8 cellular contexts compared by ENCODE assay signal in genomic region chr6:43770417-43771209, GRCh38. TPM values are rescaled to one million over a fixed set of nuclear protein-coding genes. Genes with fewer than 3 reads are reported as not detected.
A peak's percentile ranks its signal among the peaks of the same experiment; 100 is the strongest.
DNase-seq lines count a peak whose midpoint lies in the region; ATAC-seq and TF ChIP-seq lines count a peak whose summit lies in the region.

No MANE protein-coding gene starts in this region.

- H3K36me3 Mint-ChIP-seq in activated CD4-positive, alpha-beta memory T cell treated with anti-CD3 and anti-CD28 coated beads, Interleukin-2, amount 10 ng/mL, durations not matched to agents 7 days and 5 days (ENCODE audit: low read depth): peaks cover 5% of the 10 kb centered on the region
- H3K36me3 Mint-ChIP-seq in endothelial cell (ENCODE audit: low read depth, unreplicated experiment): no peaks in the 10 kb centered on the region
- H3K36me3 Mint-ChIP-seq in memory B cell: no peaks in the 10 kb centered on the region
- peaks cover 7% of the 10 kb centered on the region for H3K36me3 Mint-ChIP-seq in stimulated activated naive CD8-positive, alpha-beta T cell treated with anti-CD3 and anti-CD28 coated beads, Interleukin-15, Interleukin-2, amounts not matched to agents 100 ng/mL and 50 ng/mL, for 24 hours (ENCODE audit: low read depth)

- peak overlapping the region; percentile 90 for H3K4me3 Mint-ChIP-seq in activated CD4-positive, alpha-beta memory T cell treated with anti-CD3 and anti-CD28 coated beads, Interleukin-2, amount 10 ng/mL, durations not matched to agents 7 days and 5 days
- peak overlapping the region; percentile 92 for H3K4me3 Mint-ChIP-seq in endothelial cell (ENCODE audit: unreplicated experiment)
- H3K4me3 Mint-ChIP-seq in memory B cell: peak overlapping the region; percentile 88
- H3K4me3 Mint-ChIP-seq in stimulated activated naive CD8-positive, alpha-beta T cell treated with anti-CD3 and anti-CD28 coated beads, Interleukin-15, Interleukin-2, amounts not matched to agents 100 ng/mL and 50 ng/mL, for 24 hours: peak overlapping the region; percentile 96

- no peaks in the 10 kb centered on the region for H3K9me3 Mint-ChIP-seq in activated CD4-positive, alpha-beta memory T cell treated with anti-CD3 and anti-CD28 coated beads, Interleukin-2, amount 10 ng/mL, durations not matched to agents 7 days and 5 days
- H3K9me3 Mint-ChIP-seq in endothelial cell (ENCODE audit: unreplicated experiment) (no peaks in the 10 kb centered on the region), memory B cell (no peaks in the 10 kb centered on the region)
- H3K9me3 Mint-ChIP-seq in stimulated activated naive CD8-positive, alpha-beta T cell treated with anti-CD3 and anti-CD28 coated beads, Interleukin-15, Interleukin-2, amounts not matched to agents 100 ng/mL and 50 ng/mL, for 24 hours: no peaks in the 10 kb centered on the region

- peak; percentile 29 to 37 for DNase-seq in activated CD4-positive, alpha-beta T cell treated with anti-CD3 and anti-CD28 coated beads for 4 hours
- no peak for DNase-seq in activated CD4-positive, alpha-beta T cell treated with anti-CD3 and anti-CD28 coated beads, Interleukin-2, amount 50 U/mL, for 1 hour
- DNase-seq in NCI-H2029 (lab: John Stamatoyannopoulos, UW): peak; percentile 31
- peak; percentile 51 for DNase-seq in activated CD4-positive, alpha-beta memory T cell treated with anti-CD3 and anti-CD28 coated beads, Interleukin-2, amount 10 ng/mL, durations not matched to agents 7 days and 5 days
- DNase-seq in endothelial cell (ENCODE audit: low spot score): peak; percentile 61
- DNase-seq in memory B cell (ENCODE audit: low spot score in 2 of 2): peak; percentile 25 to 40

- no peak for TF ChIP-seq CTCF in endothelial cell (IDR thresholded peaks at IDR 0.05; ENCODE audit: unreplicated experiment)

- POLR2A ChIA-PET in activated CD4-positive, alpha-beta memory T cell treated with anti-CD3 and anti-CD28 coated beads, Interleukin-2, amount 10 ng/mL, durations not matched to agents 7 days and 5 days (lab: Charles Lee): interaction anchor here (0.6 to 2.5 kb wide), 15 partner anchors 10 to 454 kb away, joined by 3 to 36 read pairs (median 3); no protein-coding TSS in a partner anchor

- H3K27me3 Mint-ChIP-seq in activated CD4-positive, alpha-beta memory T cell treated with anti-CD3 and anti-CD28 coated beads, Interleukin-2, amount 10 ng/mL, durations not matched to agents 7 days and 5 days: peaks cover 2% of the 10 kb centered on the region
- H3K27me3 Mint-ChIP-seq in endothelial cell (ENCODE audit: unreplicated experiment) (peaks cover 17% of the 10 kb centered on the region), memory B cell (peaks cover 12% of the 10 kb centered on the region)
- H3K27me3 Mint-ChIP-seq in stimulated activated naive CD8-positive, alpha-beta T cell treated with anti-CD3 and anti-CD28 coated beads, Interleukin-15, Interleukin-2, amounts not matched to agents 100 ng/mL and 50 ng/mL, for 24 hours: peaks cover 10% of the 10 kb centered on the region

- H3K4me1 Mint-ChIP-seq in activated CD4-positive, alpha-beta memory T cell treated with anti-CD3 and anti-CD28 coated beads, Interleukin-2, amount 10 ng/mL, durations not matched to agents 7 days and 5 days: peaks cover 42% of the 10 kb centered on the region
- H3K4me1 Mint-ChIP-seq in endothelial cell (ENCODE audit: unreplicated experiment) (peaks cover 17% of the 10 kb centered on the region), memory B cell (peaks cover 24% of the 10 kb centered on the region)
- H3K4me1 Mint-ChIP-seq in stimulated activated naive CD8-positive, alpha-beta T cell treated with anti-CD3 and anti-CD28 coated beads, Interleukin-15, Interleukin-2, amounts not matched to agents 100 ng/mL and 50 ng/mL, for 24 hours (ENCODE audit: low read depth): peaks cover 40% of the 10 kb centered on the region

- peak overlapping the region; percentile 75 for H3K27ac Mint-ChIP-seq in activated CD4-positive, alpha-beta memory T cell treated with anti-CD3 and anti-CD28 coated beads, Interleukin-2, amount 10 ng/mL, durations not matched to agents 7 days and 5 days
- H3K27ac Mint-ChIP-seq in endothelial cell (ENCODE audit: unreplicated experiment): peak overlapping the region; percentile 59
- peak overlapping the region; percentile 76 for H3K27ac Mint-ChIP-seq in memory B cell
- H3K27ac Mint-ChIP-seq in stimulated activated naive CD8-positive, alpha-beta T cell treated with anti-CD3 and anti-CD28 coated beads, Interleukin-15, Interleukin-2, amounts not matched to agents 100 ng/mL and 50 ng/mL, for 24 hours: peak overlapping the region; percentile 85

- ATAC-seq in memory B cell (ENCODE audit: low read depth) (no peak), HG02623 (IDR thresholded peaks at IDR 0.05; ENCODE audit: unreplicated experiment) (no peak)

- CTCF ChIA-PET in activated CD4-positive, alpha-beta memory T cell treated with anti-CD3 and anti-CD28 coated beads, Interleukin-2, amount 10 ng/mL, durations not matched to agents 7 days and 5 days (lab: Charles Lee): interaction anchor here (0.8 to 4.5 kb wide), 25 partner anchors 10 to 309 kb away, joined by 3 to 69 read pairs (median 5); partner anchors contain the start of gene MRPS18A

RNA-seq across cellular contexts. Expression of gene VEGFA, which starts 0.6 kb away (rescaled TPM):
- total RNA-seq in activated CD4-positive, alpha-beta memory T cell treated with anti-CD3 and anti-CD28 coated beads, Interleukin-2, amount 10 ng/mL, durations not matched to agents 7 days and 5 days: 10 to 100 TPM; 48.1 to 49.5 TPM
- total RNA-seq in endothelial cell (ENCODE audit: unreplicated experiment): 3.5 TPM

Comparison
In these comparisons a context has a peak if more than half of its experiments do, and no peak if none do; other contexts are left out.
1. RNA of gene VEGFA, which starts 0.6 kb away (total RNA-seq): 48.1 to 49.5 TPM in activated CD4-positive, alpha-beta memory T cell treated with anti-CD3 and anti-CD28 coated beads, Interleukin-2, amount 10 ng/mL, durations not matched to agents 7 days and 5 days; 3.5 TPM in endothelial cell (single experiment); every median in the first group is over 10 times any median in the second.
2. Peak in every context shown above with its lines, with median percentiles within 50 percentile points of each other: H3K27ac Mint-ChIP-seq and H3K4me3 Mint-ChIP-seq.